1 cellular context compared by ENCODE assay signal in genomic region chr11:121595717-121596156, GRCh38.
TF ChIP-seq lines count a peak whose summit lies in the region.

No MANE protein-coding gene starts in this region.

TF ChIP-seq in A549, 52 proteins besides CTCF, POLR2A, EP300 and RAD21 (continued from another document):
- TF ChIP-seq RFX5 (IDR thresholded peaks at IDR 0.05) (no peak), HOXB13 (CRISPR knock-in tag; IDR thresholded peaks at IDR 0.05; ENCODE audit: low read depth) (no peak), HEYL (CRISPR knock-in tag; IDR thresholded peaks at IDR 0.05) (no peak), SMC3 (IDR thresholded peaks at IDR 0.05) (no peak), PHF8 (IDR thresholded peaks at IDR 0.05; ENCODE audit: borderline replicate concordance, low read depth) (no peak)
